ENCODE assay signal across 1 cellular context in the genomic region with DNA sequence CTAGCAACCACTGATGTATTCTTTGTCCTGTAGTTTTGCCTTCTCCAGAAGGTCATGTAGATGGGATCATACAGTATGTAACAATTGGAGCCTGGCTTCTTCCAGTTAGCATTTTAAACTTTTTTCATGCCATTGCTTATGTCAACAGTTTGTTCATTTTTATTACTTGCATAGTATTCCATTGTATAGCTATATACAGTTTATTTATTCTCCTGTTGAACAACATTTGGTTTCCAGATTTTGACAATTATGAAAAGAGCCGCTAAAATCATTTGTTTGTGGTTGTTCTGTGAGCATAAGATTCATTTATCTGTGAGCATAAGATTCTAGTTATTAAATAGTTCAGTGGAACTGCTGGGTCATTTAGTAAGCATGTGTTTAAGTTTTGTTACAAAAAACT.
"Had no signal": no experiment of that assay in that cellular context is flagged by ENCODE, and none has a peak within 500 bp of the region (broad histone marks: within the 10 kb centered on the region; RNA-seq: fewer than 3 reads in every experiment).

No MANE protein-coding gene starts in this region.

- H3K36me3 ChIP-seq: MG63 had no signal

- H3K4me3 ChIP-seq: MG63 had no signal

- H3K9me3 ChIP-seq: MG63 had no signal
